Comparison of ENCODE assay signal across 11 cellular contexts in the genomic region with DNA sequence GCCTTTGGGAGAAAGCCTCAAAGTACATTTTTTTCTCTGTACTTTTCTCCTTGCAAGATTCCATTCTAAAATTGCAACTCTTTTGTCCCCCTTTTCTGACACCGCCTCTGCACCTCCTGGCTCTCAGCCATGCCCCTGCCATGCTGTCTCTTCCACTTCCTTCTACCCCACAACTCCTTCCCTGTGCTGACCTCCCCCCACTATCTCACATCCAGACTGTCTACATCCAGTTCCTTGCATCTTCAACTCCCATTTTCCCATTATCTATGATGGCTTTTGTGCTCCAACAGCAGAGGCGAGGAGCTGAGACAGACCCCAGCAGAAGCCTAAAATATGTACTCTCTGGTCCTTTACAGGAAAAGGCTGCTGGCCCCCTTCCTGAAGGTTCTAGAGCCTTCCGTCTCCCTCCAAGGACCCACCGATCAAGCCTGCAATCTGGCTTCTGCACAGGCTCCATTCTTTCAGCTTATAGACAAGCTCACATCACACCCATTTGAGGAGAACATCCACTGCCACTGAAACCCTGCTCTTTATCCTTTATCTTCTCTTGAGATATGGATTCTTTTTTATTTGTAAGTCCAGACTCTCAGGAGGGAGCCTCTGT. TPM values are rescaled to one million over a fixed set of nuclear protein-coding genes. Genes with fewer than 3 reads are reported as not detected.
DNase-seq lines count a peak whose midpoint lies in the region; ATAC-seq and TF ChIP-seq lines count a peak whose summit lies in the region.
"Had no signal": no experiment of that assay in that cellular context is flagged by ENCODE, and none has a peak within 500 bp of the region (broad histone marks: within the 10 kb centered on the region; RNA-seq: fewer than 3 reads in every experiment).

No MANE protein-coding gene starts in this region.

- H3K4me1 Mint-ChIP-seq in CD4-positive, alpha-beta memory T cell = peaks cover 29 to 61% (median 45%) of the 10 kb centered on the region in 4 donors
- H3K4me1 Mint-ChIP-seq in dendritic cell treated with granulocyte-macrophage colony-stimulating factor and Interleukin-4, amounts not matched to agents 40 ng/mL and 50 ng/mL, for 4 days (ENCODE audit: low read depth) = peaks cover 94% of the 10 kb centered on the region

- H3K9me3 ChIP-seq in CD4-positive, alpha-beta memory T cell (ENCODE audit: control insufficient read depth in 1 of 2, low read length in 2 of 2) = no peaks in the 10 kb centered on the region
- no peaks in the 10 kb centered on the region for H3K9me3 ChIP-seq in PC-9 (ENCODE audit: insufficient read depth, low read depth)
- no peaks in the 10 kb centered on the region for H3K9me3 ChIP-seq in A673 (ENCODE audit: low read depth, low read length, poor library complexity, severe bottlenecking)
- H3K9me3 ChIP-seq in osteoblast (ENCODE audit: low read depth, low read length) = no peaks in the 10 kb centered on the region

- H3K27ac ChIP-seq in CD4-positive, alpha-beta memory T cell (ENCODE audit: low read depth, low read length) = no peak overlapping the region
- H3K27ac ChIP-seq in PC-9 (0 out of 2 replicates have a peak overlapping the region, but pooled peaks have one; percentile 71), A673 (ENCODE audit: low read depth, low read length, poor library complexity, severe bottlenecking) (no peak overlapping the region), osteoblast (ENCODE audit: low read depth, low read length) (no peak overlapping the region)

- BruUV-seq in PC-9 (replicated peaks; lab: Mats Ljungman, UMichigan) = no TSS peak
- no TSS peak for BruUV-seq in A673 (replicated peaks; lab: Mats Ljungman, UMichigan)

- H3K27me3 Mint-ChIP-seq in CD4-positive, alpha-beta memory T cell = peaks cover 0 to 2% of the 10 kb centered on the region in 2 donors
- H3K27me3 Mint-ChIP-seq in dendritic cell treated with granulocyte-macrophage colony-stimulating factor and Interleukin-4, amounts not matched to agents 40 ng/mL and 50 ng/mL, for 4 days = no peaks in the 10 kb centered on the region

- H3K4me3 ChIP-seq in CD4-positive, alpha-beta memory T cell (ENCODE audit: low read length in 2 of 2) = no peak overlapping the region
- H3K4me3 ChIP-seq in PC-9 = no peak overlapping the region
- no peak overlapping the region for H3K4me3 ChIP-seq in A673 (ENCODE audit: low read depth, low read length, poor library complexity, severe bottlenecking)
- H3K4me3 ChIP-seq in osteoblast (ENCODE audit: insufficient read depth, low read length) = no peak overlapping the region

- no peak for ATAC-seq in HG02938 (IDR thresholded peaks at IDR 0.05; ENCODE audit: unreplicated experiment)

- H3K9me2 ChIP-seq in PC-9 (ENCODE audit: insufficient read depth) = no peaks in the 10 kb centered on the region

- POLR2A ChIA-PET in CD4-positive, alpha-beta memory T cell (lab: Charles Lee; ENCODE audit: partially characterized antibody) = no interaction called here
- POLR2A ChIA-PET in PC-9 (lab: Charles Lee; ENCODE audit: unreplicated experiment) = no interaction called here
- POLR2A ChIA-PET in A673 (lab: Charles Lee; ENCODE audit: low non-redundant PET) = no interaction called here

- no peaks in the 10 kb centered on the region for H3K36me3 ChIP-seq in CD4-positive, alpha-beta memory T cell (ENCODE audit: insufficient read depth, low read length)
- H3K36me3 ChIP-seq in PC-9 (ENCODE audit: low read depth) = no peaks in the 10 kb centered on the region
- H3K36me3 ChIP-seq in A673 (ENCODE audit: insufficient read depth, low read length, poor library complexity, severe bottlenecking) = no peaks in the 10 kb centered on the region
- H3K36me3 ChIP-seq in osteoblast (ENCODE audit: insufficient read depth, low read length) = no peaks in the 10 kb centered on the region

- CTCF ChIA-PET in CD4-positive, alpha-beta memory T cell (lab: Charles Lee; ENCODE audit: partially characterized antibody) = no interaction called here
- CTCF ChIA-PET in PC-9 (lab: Charles Lee) = no interaction called here
- CTCF ChIA-PET in A673 (lab: Charles Lee) = no interaction called here

- H3K4me3 Mint-ChIP-seq in CD4-positive, alpha-beta memory T cell = peak overlapping the region in 7 of 8 donors; percentile 42 to 84 (median 67)
- no peak overlapping the region for H3K4me3 Mint-ChIP-seq in dendritic cell treated with granulocyte-macrophage colony-stimulating factor and Interleukin-4, amounts not matched to agents 40 ng/mL and 50 ng/mL, for 4 days

- H3K4me2 ChIP-seq in PC-9 (peak overlapping the region; percentile 60; the same call in 1 of the 2 replicates), osteoblast (ENCODE audit: insufficient read depth, low read length) (no peak overlapping the region)

- H2AFZ ChIP-seq in PC-9 = no peak overlapping the region
- H2AFZ ChIP-seq in osteoblast (ENCODE audit: low read length) = no peak overlapping the region

- H3K27ac Mint-ChIP-seq in CD4-positive, alpha-beta memory T cell = peak overlapping the region in 6 of 7 donors; percentile 78 to 95 (median 92)
- H3K27ac Mint-ChIP-seq in dendritic cell treated with granulocyte-macrophage colony-stimulating factor and Interleukin-4, amounts not matched to agents 40 ng/mL and 50 ng/mL, for 4 days = peak overlapping the region; percentile 92

- intact Hi-C loops in CD4-positive, alpha-beta memory T cell (cut with micrococcal nuclease) = no loop called here
- intact Hi-C loops in PC-9 (cut with micrococcal nuclease; ENCODE audit: unreplicated experiment) (no loop called here), posterior vena cava (cut with DNase I) (loop anchor here (5.0 kb wide), 3 partner anchors 37 to 47 kb away; no protein-coding TSS in a partner anchor), A673 (cut with micrococcal nuclease; ENCODE audit: unreplicated experiment) (no loop called here)
- intact Hi-C loops in dendritic cell treated with granulocyte-macrophage colony-stimulating factor and Interleukin-4, amounts not matched to agents 40 ng/mL and 50 ng/mL, for 4 days (cut with micrococcal nuclease) = loop anchor here (5.0 kb wide), 1 partner anchor 42 kb away; no protein-coding TSS in a partner anchor

- H3K36me3 Mint-ChIP-seq in CD4-positive, alpha-beta memory T cell = no peaks in the 10 kb centered on the region
- H3K36me3 Mint-ChIP-seq in dendritic cell treated with granulocyte-macrophage colony-stimulating factor and Interleukin-4, amounts not matched to agents 40 ng/mL and 50 ng/mL, for 4 days (ENCODE audit: low read depth) = no peaks in the 10 kb centered on the region

- H4K20me1 ChIP-seq in PC-9 (ENCODE audit: insufficient read depth) (no peaks in the 10 kb centered on the region), osteoblast (ENCODE audit: insufficient read depth, low read length) (no peaks in the 10 kb centered on the region)

- H3K4me1 ChIP-seq in CD4-positive, alpha-beta memory T cell (ENCODE audit: insufficient read depth, low read length) = peaks cover 38% of the 10 kb centered on the region
- H3K4me1 ChIP-seq in PC-9 (replicated peaks; ENCODE audit: insufficient read depth) (peaks cover 65% of the 10 kb centered on the region), A673 (ENCODE audit: insufficient read depth, low read length, poor library complexity, severe bottlenecking) (no peaks in the 10 kb centered on the region), osteoblast (ENCODE audit: insufficient read depth, low read length) (peaks cover 21% of the 10 kb centered on the region)

- H3K9me3 Mint-ChIP-seq in CD4-positive, alpha-beta memory T cell = no peaks in the 10 kb centered on the region
- no peaks in the 10 kb centered on the region for H3K9me3 Mint-ChIP-seq in dendritic cell treated with granulocyte-macrophage colony-stimulating factor and Interleukin-4, amounts not matched to agents 40 ng/mL and 50 ng/mL, for 4 days

- H3K79me2 ChIP-seq in PC-9 (ENCODE audit: low read depth) (no peaks in the 10 kb centered on the region), osteoblast (ENCODE audit: insufficient read depth, low read length) (no peaks in the 10 kb centered on the region)

- no peak for DNase-seq in CD4-positive, alpha-beta memory T cell
- DNase-seq in PC-9 (no peak), posterior vena cava (ENCODE audit: low spot score) (peak; percentile 48), A673 (ENCODE audit: low spot score) (no peak), osteoblast (ENCODE audit: insufficient read length, low spot score, missing footprints) (no peak)
- DNase-seq in activated CD4-positive, CD25-positive, alpha-beta regulatory T cell treated with anti-CD3 and anti-CD28 coated beads, Interleukin-2, amount 50 U/mL, for 72 hours = no peak
- DNase-seq: left cardiac atrium, retina, SHP77 treated with DMSO at 0.1 percent for 48 hours had no signal

- peaks cover 39% of the 10 kb centered on the region; the same call in 1 of the 2 replicates for H3F3A ChIP-seq in PC-9 (ENCODE audit: insufficient read depth, low read depth)

- TF ChIP-seq CTCF in PC-9 (conservative IDR thresholded peaks at IDR 0.05) (no peak), A673 (conservative IDR thresholded peaks at IDR 0.05; ENCODE audit: low read depth, low read length) (no peak), osteoblast (IDR thresholded peaks at IDR 0.05; ENCODE audit: extremely low read depth, low read depth, low read length) (no peak)

- H3K27me3 ChIP-seq in CD4-positive, alpha-beta memory T cell (ENCODE audit: insufficient read depth, low read length) = no peaks in the 10 kb centered on the region
- H3K27me3 ChIP-seq in PC-9 (ENCODE audit: insufficient read depth, low read depth) (no peaks in the 10 kb centered on the region), A673 (replicated peaks; ENCODE audit: insufficient read depth, low read depth, low read length, poor library complexity) (no peaks in the 10 kb centered on the region), osteoblast (ENCODE audit: insufficient read depth, low read length) (no peaks in the 10 kb centered on the region)

RNA-seq across cellular contexts. Expression of gene RFX2, which starts 50.2 kb away (rescaled TPM):
- 1 to 10 TPM; 5.6 to 6.7 TPM for total RNA-seq in CD4-positive, alpha-beta memory T cell
- polyA plus RNA-seq in CD4-positive, alpha-beta memory T cell = 1 to 10 TPM; 3.6 to 6.0 TPM
- total RNA-seq in PC-9 (2021) (8.7 and 11.6 TPM in 2 replicates), posterior vena cava (10 to 100 TPM; 20.7 to 21.7 TPM), A673 (2021) (11.7 and 11.8 TPM in 2 replicates), osteoblast (3.8 and 6.2 TPM in 2 replicates)

Comparison
In these comparisons a context has a peak if more than half of its experiments do, and no peak if none do; other contexts are left out.
1. intact Hi-C loops: an anchor here in dendritic cell treated with granulocyte-macrophage colony-stimulating factor and Interleukin-4, amounts not matched to agents 40 ng/mL and 50 ng/mL, for 4 days (5.0 kb wide) and posterior vena cava (5.0 kb wide); none called in CD4-positive, alpha-beta memory T cell, PC-9 and A673.